Comparison of ENCODE assay signal across 16 cellular contexts in genomic region chr3:181719298-181719859, GRCh38. TPM values are rescaled to one million over a fixed set of nuclear protein-coding genes. Genes with fewer than 3 reads are reported as not detected.
A peak's percentile ranks its signal among the peaks of the same experiment; 100 is the strongest.
DNase-seq lines count a peak whose midpoint lies in the region; ATAC-seq and TF ChIP-seq lines count a peak whose summit lies in the region.
"Had no signal": no experiment of that assay in that cellular context is flagged by ENCODE, and none has a peak within 500 bp of the region (broad histone marks: within the 10 kb centered on the region; RNA-seq: fewer than 3 reads in every experiment).

No MANE protein-coding gene starts in this region.

- DNase-seq in ELF-1 (ENCODE audit: low read depth, low spot score) (peak; percentile 63), epithelial cell of prostate (ENCODE audit: low read depth, low spot score) (no peak), prostate gland (ENCODE audit: low spot score) (no peak), cerebellum (ENCODE audit: low spot score) (no peak), breast epithelium (ENCODE audit: low spot score in 2 of 2) (no peak)
- DNase-seq in activated CD4-positive, alpha-beta T cell treated with anti-CD3 and anti-CD28 coated beads for 1 hour = no peak
- DNase-seq: activated CD4-positive, CD25-positive, alpha-beta regulatory T cell treated with anti-CD3 and anti-CD28 coated beads, Interleukin-2, amount 50 U/mL, for 72 hours; activated T-cell treated with anti-CD3 and anti-CD28 coated beads for 4 hours; dermis blood vessel endothelial cell; foreskin keratinocyte; GM23248; NCI-H2171; Peyer's patch had no signal

- intact Hi-C loops in prostate gland (cut with DNase I) = no loop called here
- intact Hi-C loops in breast epithelium (cut with DNase I; ENCODE audit: low total_unique reads) = no loop called here

- H3K4me1 ChIP-seq in OCI-LY1 (ENCODE audit: insufficient read depth, low read length, severe bottlenecking) = peaks cover 55% of the 10 kb centered on the region
- H3K4me1 ChIP-seq in prostate gland (replicated peaks) = no peaks in the 10 kb centered on the region
- H3K4me1 ChIP-seq in breast epithelium = no peaks in the 10 kb centered on the region
- H3K4me1 ChIP-seq: foreskin keratinocyte, Peyer's patch had no signal

- WGBS in prostate gland = 2% methylated on average over 28 of the region's 40 CpGs

- H3K27me3 ChIP-seq in OCI-LY1 (ENCODE audit: insufficient read depth, low read length) = no peaks in the 10 kb centered on the region
- H3K27me3 ChIP-seq in prostate gland (replicated peaks; ENCODE audit: insufficient read depth) = peaks cover 4% of the 10 kb centered on the region
- peaks cover 10 to 98% of the 10 kb centered on the region in 2 donors for H3K27me3 ChIP-seq in breast epithelium

- peak overlapping the region; percentile 75 for H3K4me2 ChIP-seq in OCI-LY1 (ENCODE audit: low read length)

- H3K27ac ChIP-seq in OCI-LY1 (ENCODE audit: low read depth, low read length, poor library complexity, severe bottlenecking) (peak overlapping the region; percentile 88), epithelial cell of prostate (peak overlapping the region; percentile 38), prostate gland (peak overlapping the region; percentile 70 to 82), breast epithelium (no peak overlapping the region)
- H3K27ac ChIP-seq: foreskin keratinocyte, GM23248, Peyer's patch had no signal

- no peaks in the 10 kb centered on the region for H3F3A ChIP-seq in OCI-LY1 (ENCODE audit: insufficient read depth, low read length)

- H3K4me3 ChIP-seq in OCI-LY1 (ENCODE audit: low read depth, low read length, poor library complexity, severe bottlenecking) (peak overlapping the region; percentile 79), prostate gland (peak overlapping the region in 1 of 2 donors; percentile 20), breast epithelium (no peak overlapping the region)
- H3K4me3 ChIP-seq: GM23248, Peyer's patch had no signal

- H4K20me1 ChIP-seq in OCI-LY1 (ENCODE audit: insufficient read depth, low read length) = no peaks in the 10 kb centered on the region

- no peak overlapping the region for H2AFZ ChIP-seq in OCI-LY1 (ENCODE audit: low read length)
- H2AFZ ChIP-seq: GM23248 had no signal

- TF ChIP-seq CTCF in OCI-LY1 (IDR thresholded peaks at IDR 0.05; ENCODE audit: low read length) (no peak), prostate gland (IDR thresholded peaks at IDR 0.05) (no peak), breast epithelium (IDR thresholded peaks at IDR 0.05) (no peak)

- peaks cover 100% of the 10 kb centered on the region for H3K79me2 ChIP-seq in OCI-LY1 (ENCODE audit: insufficient read depth, low read length)

- no peak for TF ChIP-seq POLR2A in prostate gland (IDR thresholded peaks at IDR 0.05)
- TF ChIP-seq POLR2A in breast epithelium (IDR thresholded peaks at IDR 0.05) = no peak

- peak overlapping the region; percentile 86 for H3K9ac ChIP-seq in OCI-LY1 (ENCODE audit: low read length)
- H3K9ac ChIP-seq: GM23248 had no signal

- H3K36me3 ChIP-seq in OCI-LY1 (ENCODE audit: insufficient read depth, low read length) (peaks cover 58% of the 10 kb centered on the region), prostate gland (no peaks in the 10 kb centered on the region), breast epithelium (no peaks in the 10 kb centered on the region)
- H3K36me3 ChIP-seq: Peyer's patch had no signal

- H3K9me2 ChIP-seq in OCI-LY1 (ENCODE audit: low read depth, low read length) = no peaks in the 10 kb centered on the region

- no peaks in the 10 kb centered on the region for H3K9me3 ChIP-seq in OCI-LY1 (ENCODE audit: low read length)
- no peaks in the 10 kb centered on the region for H3K9me3 ChIP-seq in prostate gland
- no peaks in the 10 kb centered on the region for H3K9me3 ChIP-seq in breast epithelium

- ATAC-seq in HG02759 (IDR thresholded peaks at IDR 0.05; ENCODE audit: unreplicated experiment) = no peak
- ATAC-seq: foreskin keratinocyte had no signal

RNA-seq across cellular contexts. Expression of gene SOX2, which starts 7.7 kb away (rescaled TPM):
- 10 to 100 TPM; 10.5 to 17.8 TPM for total RNA-seq in prostate gland
- total RNA-seq in cerebellum = 59.1 TPM
- under 1 TPM in 2 of 3 donors, not detected in 1; under 0.01 to 0.16 TPM for total RNA-seq in breast epithelium
- total RNA-seq: dermis blood vessel endothelial cell, GM23248, LHCN-M2 had no signal

Comparison
In these comparisons a context has a peak if more than half of its experiments do, and no peak if none do; other contexts are left out.
1. H3K27ac ChIP-seq: peak in OCI-LY1 (single experiment), epithelial cell of prostate (single experiment) and prostate gland (2 of 2); none in breast epithelium (0 of 2).
2. RNA of gene SOX2, which starts 7.7 kb away (total RNA-seq): 59.1 TPM in cerebellum (single experiment) and 10.5 to 17.8 TPM in prostate gland; under 0.01 to 0.16 TPM in breast epithelium; every median in the first group is over 4 times any median in the second.